10 cellular contexts compared by ENCODE assay signal in the genomic region with DNA sequence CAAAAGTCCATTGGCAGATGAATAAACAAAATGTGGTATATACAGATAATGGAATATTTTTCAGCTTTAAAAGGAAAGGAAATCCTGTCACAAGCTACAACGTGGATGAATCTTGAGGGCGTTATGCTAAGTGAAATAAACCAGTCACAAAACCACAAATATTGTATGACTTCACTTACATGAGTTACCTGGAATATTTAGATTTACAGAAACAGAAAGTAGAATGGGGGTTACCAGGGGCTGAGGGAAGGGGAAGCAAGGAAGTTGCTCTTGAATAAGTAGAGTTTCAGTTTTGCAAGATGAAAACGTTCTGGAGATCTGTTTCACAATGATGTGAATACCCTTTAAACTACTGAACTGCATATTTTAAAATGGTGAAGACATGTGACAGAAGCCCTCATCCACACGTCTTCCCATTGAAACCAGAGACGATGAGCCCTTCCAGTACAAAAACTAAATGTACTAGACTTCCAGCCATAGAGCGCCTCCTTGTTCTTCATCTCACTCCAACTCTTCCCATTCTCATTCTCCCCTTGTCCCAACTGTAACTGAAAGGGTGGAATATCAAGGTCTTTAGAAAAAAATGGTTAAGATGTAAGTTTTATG.
DNase-seq lines count a peak whose midpoint lies in the region; ATAC-seq and TF ChIP-seq lines count a peak whose summit lies in the region.
"Had no signal": no experiment of that assay in that cellular context is flagged by ENCODE, and none has a peak within 500 bp of the region (broad histone marks: within the 10 kb centered on the region; RNA-seq: fewer than 3 reads in every experiment).

No MANE protein-coding gene starts in this region.

- no peak for TF ChIP-seq CTCF in mucosa of descending colon (IDR thresholded peaks at IDR 0.05)

- H3K4me1 ChIP-seq in mucosa of descending colon (ENCODE audit: low read depth) = no peaks in the 10 kb centered on the region

- DNase-seq in CD1c-positive myeloid dendritic cell (ENCODE audit: extremely low spot score) (peak; percentile 75), DMS114 treated with DMSO at 0.1 percent for 48 hours (lab: John Stamatoyannopoulos, UW; ENCODE audit: unreplicated experiment) (no peak), Right ventricle myocardium superior (no peak), mucosa of descending colon (no peak), retina (no peak)
- DNase-seq: mesenchymal stem cell, NCI-H524 had no signal

- H3K9me3 ChIP-seq in mucosa of descending colon = no peaks in the 10 kb centered on the region

- H3K27ac Mint-ChIP-seq in activated T-helper 17 cell treated with anti-CD3 and anti-CD28 coated beads, Interleukin-2, amount 50 U/mL, for 72 hours = peak overlapping the region; percentile 82

- no peaks in the 10 kb centered on the region for H3K36me3 ChIP-seq in mucosa of descending colon (ENCODE audit: low read depth)

- intact Hi-C loops in Right ventricle myocardium superior (cut with DNase I) (no loop called here), mucosa of descending colon (cut with DNase I, micrococcal nuclease) (no loop called here)

- ATAC-seq in GM19351 (IDR thresholded peaks at IDR 0.05; ENCODE audit: unreplicated experiment) (peak; percentile 56), HG03354 (IDR thresholded peaks at IDR 0.05; ENCODE audit: poor library complexity, severe bottlenecking, unreplicated experiment) (peak; percentile 67), Right ventricle myocardium superior (ENCODE audit: poor library complexity) (no peak), mucosa of descending colon (no peak)
- ATAC-seq in activated T-helper 17 cell treated with anti-CD3 and anti-CD28 coated beads, Interleukin-2, amount 50 U/mL, for 72 hours (replicated peaks) = peak; percentile 85

- no peaks in the 10 kb centered on the region for H3K9me3 Mint-ChIP-seq in activated T-helper 17 cell treated with anti-CD3 and anti-CD28 coated beads, Interleukin-2, amount 50 U/mL, for 72 hours

- H3K4me3 ChIP-seq in mucosa of descending colon = no peak overlapping the region

- H3K36me3 Mint-ChIP-seq in activated T-helper 17 cell treated with anti-CD3 and anti-CD28 coated beads, Interleukin-2, amount 50 U/mL, for 72 hours (ENCODE audit: low read depth) = peaks cover 79% of the 10 kb centered on the region

- H3K27me3 Mint-ChIP-seq in activated T-helper 17 cell treated with anti-CD3 and anti-CD28 coated beads, Interleukin-2, amount 50 U/mL, for 72 hours = no peaks in the 10 kb centered on the region

- H3K4me1 Mint-ChIP-seq in activated T-helper 17 cell treated with anti-CD3 and anti-CD28 coated beads, Interleukin-2, amount 50 U/mL, for 72 hours = peaks cover 23% of the 10 kb centered on the region

- H3K4me3 Mint-ChIP-seq in activated T-helper 17 cell treated with anti-CD3 and anti-CD28 coated beads, Interleukin-2, amount 50 U/mL, for 72 hours = peak overlapping the region; percentile 59

Comparison
In these comparisons a context has a peak if more than half of its experiments do, and no peak if none do; other contexts are left out.
1. ATAC-seq: peak in GM19351 (single experiment), HG03354 (single experiment) and activated T-helper 17 cell treated with anti-CD3 and anti-CD28 coated beads, Interleukin-2, amount 50 U/mL, for 72 hours (single experiment); none in Right ventricle myocardium superior (single experiment) and mucosa of descending colon (single experiment).